ENCODE assay signal across 19 cellular contexts in the genomic region with DNA sequence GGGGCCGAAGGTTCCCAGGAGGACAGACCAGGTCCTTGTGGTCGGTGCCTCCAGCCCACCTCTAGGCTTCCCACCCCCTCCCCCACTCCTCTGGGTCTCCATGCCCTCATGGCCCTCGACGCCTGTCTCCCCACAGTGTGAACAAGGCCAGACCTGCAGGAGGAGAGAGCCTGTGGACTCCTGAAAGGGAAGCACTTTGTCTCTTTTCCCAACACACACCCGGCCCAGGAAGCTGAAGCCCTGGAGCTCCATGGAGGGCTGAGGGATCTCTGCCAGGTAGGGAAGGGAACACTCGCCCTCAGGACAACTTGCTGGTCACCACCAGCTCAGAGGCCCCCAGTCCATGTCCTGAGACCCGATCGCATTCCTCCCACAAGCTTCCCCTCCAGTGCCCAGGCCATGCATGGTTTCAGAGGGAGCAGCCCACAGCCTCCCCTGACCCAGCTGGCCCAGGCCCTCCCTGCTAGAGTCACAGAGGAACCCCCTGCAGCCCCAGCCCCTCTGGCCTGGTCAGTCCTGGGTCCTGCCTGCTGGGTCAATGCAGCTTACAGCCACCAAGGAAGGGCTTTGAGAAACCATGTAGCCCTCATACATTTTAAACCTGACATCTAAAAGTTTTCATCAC.
"Had no signal": no experiment of that assay in that cellular context is flagged by ENCODE, and none has a peak within 500 bp of the region (broad histone marks: within the 10 kb centered on the region; RNA-seq: fewer than 3 reads in every experiment).

No MANE protein-coding gene starts in this region.

- H3K36me3 Mint-ChIP-seq: activated naive CD4-positive, alpha-beta T cell treated with anti-CD3 and anti-CD28 coated beads, Interleukin-2, amount 10 ng/mL, durations not matched to agents 7 days and 5 days had no signal

- H3K4me3 Mint-ChIP-seq: activated CD8-positive, alpha-beta memory T cell treated with anti-CD3 and anti-CD28 coated beads, Interleukin-2, amount 10 ng/mL, durations not matched to agents 7 days and 5 days; activated CD8-positive, alpha-beta T cell treated with anti-CD3 and anti-CD28 coated beads for 36 hours; activated naive CD4-positive, alpha-beta T cell treated with anti-CD3 and anti-CD28 coated beads, Interleukin-2, amount 10 ng/mL, durations not matched to agents 7 days and 5 days; immature natural killer cell; memory B cell; nephron progenitor cell had no signal

- ATAC-seq: activated CD8-positive, alpha-beta memory T cell treated with anti-CD3 and anti-CD28 coated beads, Interleukin-2, amount 10 ng/mL, durations not matched to agents 7 days and 5 days; activated CD8-positive, alpha-beta T cell treated with anti-CD3 and anti-CD28 coated beads for 36 hours; stimulated activated naive CD8-positive, alpha-beta T cell treated with anti-CD3 and anti-CD28 coated beads, Interleukin-15, Interleukin-2, amounts not matched to agents 100 U/mL and 50 U/mL, for 24 hours had no signal

- H3K79me2 ChIP-seq: hepatocyte had no signal

- H3K4me1 ChIP-seq: tibial artery had no signal

- H3K4me1 Mint-ChIP-seq: activated CD8-positive, alpha-beta memory T cell treated with anti-CD3 and anti-CD28 coated beads, Interleukin-2, amount 10 ng/mL, durations not matched to agents 7 days and 5 days; activated naive CD4-positive, alpha-beta T cell treated with anti-CD3 and anti-CD28 coated beads, Interleukin-2, amount 10 ng/mL, durations not matched to agents 7 days and 5 days; immature natural killer cell; memory B cell had no signal

- H2AFZ ChIP-seq: hepatocyte had no signal

- H3K4me3 ChIP-seq: hepatocyte, tibial artery had no signal

- H3K27ac Mint-ChIP-seq: activated CD8-positive, alpha-beta memory T cell treated with anti-CD3 and anti-CD28 coated beads, Interleukin-2, amount 10 ng/mL, durations not matched to agents 7 days and 5 days; activated CD8-positive, alpha-beta T cell treated with anti-CD3 and anti-CD28 coated beads for 36 hours; activated naive CD4-positive, alpha-beta T cell treated with anti-CD3 and anti-CD28 coated beads, Interleukin-2, amount 10 ng/mL, durations not matched to agents 7 days and 5 days; immature natural killer cell; memory B cell; nephron progenitor cell had no signal

- H3K27ac ChIP-seq: epithelial cell of prostate, hepatocyte, tibial artery had no signal

- DNase-seq: activated CD4-positive, alpha-beta T cell treated with anti-CD3 and anti-CD28 coated beads for 48 hours; activated CD8-positive, alpha-beta memory T cell treated with anti-CD3 and anti-CD28 coated beads, Interleukin-2, amount 10 ng/mL, durations not matched to agents 7 days and 5 days; activated CD8-positive, alpha-beta T cell treated with anti-CD3 and anti-CD28 coated beads for 36 hours; activated effector memory CD4-positive, alpha-beta T cell treated with anti-CD3 and anti-CD28 coated beads, Interleukin-2, amount 50 U/mL, for 16 hours; activated naive CD4-positive, alpha-beta T cell treated with anti-CD3 and anti-CD28 coated beads, Interleukin-2, amount 10 ng/mL, durations not matched to agents 7 days and 5 days; activated T-cell treated with anti-CD3 and anti-CD28 coated beads for 4 hours; foreskin fibroblast; immature natural killer cell; kidney glomerular epithelial cell; nephron progenitor cell; occipital lobe; retina; stimulated activated CD4-positive, alpha-beta T cell treated with anti-CD3 and anti-CD28 coated beads, Interleukin-12 subunit alpha, Interleukin-12 subunit beta, amount 100 ng/mL, for 4 hours; stimulated activated CD4-positive, alpha-beta T cell treated with anti-CD3 and anti-CD28 coated beads, Interleukin-4, amount 100 ng/mL, for 4 hours; stimulated activated naive CD8-positive, alpha-beta T cell treated with anti-CD3 and anti-CD28 coated beads, Interleukin-15, Interleukin-2, amounts not matched to agents 100 U/mL and 50 U/mL, for 24 hours; tibial artery had no signal

- H3K27me3 Mint-ChIP-seq: activated CD8-positive, alpha-beta memory T cell treated with anti-CD3 and anti-CD28 coated beads, Interleukin-2, amount 10 ng/mL, durations not matched to agents 7 days and 5 days; activated CD8-positive, alpha-beta T cell treated with anti-CD3 and anti-CD28 coated beads for 36 hours had no signal

- H3K27me3 ChIP-seq: hepatocyte, tibial artery had no signal

- H3K4me2 ChIP-seq: hepatocyte had no signal
